Comparison of ENCODE assay signal across 17 cellular contexts in genomic region chr18:59565957-59566356, GRCh38.
DNase-seq lines count a peak whose midpoint lies in the region; ATAC-seq and TF ChIP-seq lines count a peak whose summit lies in the region.
"Had no signal": no experiment of that assay in that cellular context is flagged by ENCODE, and none has a peak within 500 bp of the region (broad histone marks: within the 10 kb centered on the region; RNA-seq: fewer than 3 reads in every experiment).

No MANE protein-coding gene starts in this region.

- peak; percentile 7 for DNase-seq in GM23248
- peak; percentile 26 for DNase-seq in LHCN-M2 (ENCODE audit: low read depth)
- peak; percentile 23 for DNase-seq in fibroblast of pulmonary artery (ENCODE audit: low read depth)
- no peak for DNase-seq in smooth muscle cell (lab: John Stamatoyannopoulos, UW; ENCODE audit: unreplicated experiment)
- DNase-seq in gastrocnemius medialis, result no peak
- no peak for DNase-seq in NCI-H2081 treated with DMSO at 0.1 percent for 48 hours (lab: John Stamatoyannopoulos, UW)
- DNase-seq in NCI-H526 (lab: John Stamatoyannopoulos, UW), result no peak
- DNase-seq: DND-41, GDM1, Karpas-422, MM.1S, NCI-H1105, NCI-H1694, PC-3 had no signal

- H3K27ac ChIP-seq in GM23248 (no peak overlapping the region), smooth muscle cell (ENCODE audit: low read depth) (no peak overlapping the region), gastrocnemius medialis (no peak overlapping the region)
- H3K27ac ChIP-seq: C4-2B, RWPE1 had no signal

- no peak overlapping the region for H2AFZ ChIP-seq in GM23248
- H2AFZ ChIP-seq in smooth muscle cell (ENCODE audit: low read depth), result no peak overlapping the region

- H3K4me2 ChIP-seq in GM23248 (ENCODE audit: unreplicated experiment) (no peak overlapping the region), smooth muscle cell (peak overlapping the region; percentile 43)

- no peaks in the 10 kb centered on the region; the same call in 1 of the 2 replicates for H4K20me1 ChIP-seq in GM23248 (ENCODE audit: insufficient read depth)
- H4K20me1 ChIP-seq in smooth muscle cell (ENCODE audit: low read depth), result no peaks in the 10 kb centered on the region

- intact Hi-C loops in gastrocnemius medialis (cut with DNase I; ENCODE audit: low total_unique reads), result no loop called here

- no peak overlapping the region for H3K4me3 ChIP-seq in GM23248
- no peak overlapping the region for H3K4me3 ChIP-seq in fibroblast of pulmonary artery (replicated peaks; ENCODE audit: low read depth, low read length)
- no peak overlapping the region for H3K4me3 ChIP-seq in smooth muscle cell
- no peak overlapping the region for H3K4me3 ChIP-seq in gastrocnemius medialis
- H3K4me3 ChIP-seq: GM12878 had no signal

- H3K27me3 ChIP-seq in GM23248 (replicated peaks; ENCODE audit: insufficient read depth) (no peaks in the 10 kb centered on the region), smooth muscle cell (ENCODE audit: low read depth) (peaks cover 24% of the 10 kb centered on the region), gastrocnemius medialis (no peaks in the 10 kb centered on the region)

- peaks cover 3% of the 10 kb centered on the region; the same call in 1 of the 2 replicates for H3K4me1 ChIP-seq in GM23248 (ENCODE audit: insufficient read depth)
- H3K4me1 ChIP-seq in smooth muscle cell (ENCODE audit: low read depth), result peaks cover 16% of the 10 kb centered on the region
- H3K4me1 ChIP-seq in gastrocnemius medialis, result no peaks in the 10 kb centered on the region

- TF ChIP-seq POLR2A in gastrocnemius medialis (IDR thresholded peaks at IDR 0.05), result no peak

- no peaks in the 10 kb centered on the region for H3K36me3 ChIP-seq in GM23248 (ENCODE audit: low read depth)
- no peaks in the 10 kb centered on the region for H3K36me3 ChIP-seq in smooth muscle cell (ENCODE audit: low read depth)
- no peaks in the 10 kb centered on the region for H3K36me3 ChIP-seq in gastrocnemius medialis

- H3K9me2 ChIP-seq in GM23248 (ENCODE audit: insufficient read depth), result no peaks in the 10 kb centered on the region

- H3K79me2 ChIP-seq in GM23248 (ENCODE audit: insufficient read depth) (peaks cover 3% of the 10 kb centered on the region; the same call in 1 of the 2 replicates), smooth muscle cell (ENCODE audit: low read depth) (no peaks in the 10 kb centered on the region)

- H3K9ac ChIP-seq in GM23248 (no peak overlapping the region), smooth muscle cell (ENCODE audit: low read depth) (no peak overlapping the region)

- H3F3A ChIP-seq in GM23248 (ENCODE audit: insufficient read depth) (no peaks in the 10 kb centered on the region), smooth muscle cell (ENCODE audit: low read depth) (peaks cover 7% of the 10 kb centered on the region)

- ATAC-seq in gastrocnemius medialis, result no peak
- ATAC-seq: GM12878, PC-3 had no signal

- in situ Hi-C loops in GM23248 (cut with MboI) (no loop called here), gastrocnemius medialis (cut with MboI; ENCODE audit: low sequenced_read_pairs in 4 of 4) (no loop called here)

- WGBS in GM23248 (ENCODE audit: low coverage in 1 of 2, low lambda C conversion rate in 2 of 2, missing lambda C conversion rate in 2 of 2), 2 experiments, result 75 to 77% methylated on average over 3 of the region's 3 CpGs
- WGBS in smooth muscle cell (ENCODE audit: low lambda C conversion rate), result 73% methylated on average over 3 of the region's 3 CpGs

- no peak for TF ChIP-seq CTCF in fibroblast of pulmonary artery (IDR thresholded peaks at IDR 0.05; ENCODE audit: low read length, missing control alignments)
- TF ChIP-seq CTCF in smooth muscle cell (IDR thresholded peaks at IDR 0.05; ENCODE audit: borderline replicate concordance, insufficient read depth, poor library complexity, severe bottlenecking), result no peak
- no peak for TF ChIP-seq CTCF in gastrocnemius medialis (IDR thresholded peaks at IDR 0.05 in 4 of 5, conservative IDR thresholded peaks at IDR 0.05 in 1 of 5)

- H3K9me3 ChIP-seq in GM23248 (ENCODE audit: low read depth), result no peaks in the 10 kb centered on the region
- no peaks in the 10 kb centered on the region for H3K9me3 ChIP-seq in smooth muscle cell (replicated peaks; ENCODE audit: low read depth)
- no peaks in the 10 kb centered on the region for H3K9me3 ChIP-seq in gastrocnemius medialis

Comparison
In these comparisons a context has a peak if more than half of its experiments do, and no peak if none do; other contexts are left out.
1. DNase-seq: peak in GM23248 (single experiment), LHCN-M2 (single experiment) and fibroblast of pulmonary artery (single experiment); none in smooth muscle cell (single experiment), gastrocnemius medialis (0 of 2), NCI-H2081 treated with DMSO at 0.1 percent for 48 hours (single experiment) and NCI-H526 (0 of 2).